Comparison of ENCODE assay signal across 1 cellular context in genomic region chr3:9769426-9770275, GRCh38.
TF ChIP-seq lines count a peak whose summit lies in the region.

TSS of gene CAMK1 (minus strand) at chr3:9769947. CDS start at chr3:9767749, 2,198 bp downstream.

TF ChIP-seq in HepG2, 621 proteins besides CTCF, POLR2A, EP300 and RAD21 (continued from another document and continues in another):
- TF ChIP-seq, protein P1, sequence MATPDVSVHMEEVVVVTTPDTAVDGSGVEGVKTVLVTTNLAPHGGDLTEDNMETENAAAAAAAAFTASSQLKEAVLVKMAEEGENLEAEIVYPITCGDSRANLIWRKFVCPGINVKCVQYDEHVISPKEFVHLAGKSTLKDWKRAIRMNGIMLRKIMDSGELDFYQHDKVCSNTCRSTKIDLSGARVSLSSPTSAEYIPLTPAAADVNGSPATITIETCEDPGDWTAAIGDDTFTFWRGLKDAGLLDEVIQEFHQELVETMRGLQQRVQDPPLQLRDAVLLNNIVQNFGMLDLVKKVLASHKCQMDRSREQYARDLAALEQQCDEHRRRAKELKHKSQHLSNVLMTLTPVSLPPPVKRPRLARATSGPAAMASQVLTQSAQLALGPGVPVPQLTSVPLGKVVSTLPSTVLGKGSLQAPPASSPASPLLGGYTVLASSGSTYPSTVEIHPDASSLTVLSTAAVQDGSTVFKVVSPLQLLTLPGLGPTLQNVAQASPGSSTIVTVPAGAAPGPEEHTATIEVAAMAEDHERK (CRISPR knock-in tag; IDR thresholded peaks at IDR 0.05; ENCODE audit: low read depth): no peak
- TF ChIP-seq ATF3 (CRISPR knock-in tag; IDR thresholded peaks at IDR 0.05) (no peak), ZNF790 (CRISPR knock-in tag; IDR thresholded peaks at IDR 0.05; ENCODE audit: borderline replicate concordance) (no peak; the same call in 1 of the 2 replicates), RAD51 (IDR thresholded peaks at IDR 0.05; ENCODE audit: borderline replicate concordance) (no peak), CBX1 (IDR thresholded peaks at IDR 0.05; ENCODE audit: low read depth) (peak; percentile 23), ZBTB38 (CRISPR knock-in tag; IDR thresholded peaks at IDR 0.05) (peak; percentile 55; the same call in 1 of the 2 replicates), ZFP41 (CRISPR knock-in tag; IDR thresholded peaks at IDR 0.05; ENCODE audit: borderline replicate concordance) (no peak), SIX4 (CRISPR knock-in tag; IDR thresholded peaks at IDR 0.05) (no peak), CBFB (CRISPR knock-in tag; IDR thresholded peaks at IDR 0.05) (0 out of 2 replicates have a peak, but pooled peaks have one; percentile 11), SMARCC2 (IDR thresholded peaks at IDR 0.05) (no peak), FOXO1 (CRISPR knock-in tag; IDR thresholded peaks at IDR 0.05) (peak; percentile 58; the same call in 1 of the 2 replicates), KLF15 (CRISPR knock-in tag; IDR thresholded peaks at IDR 0.05; ENCODE audit: borderline replicate concordance) (no peak), SP2 (CRISPR knock-in tag; IDR thresholded peaks at IDR 0.05) (0 out of 2 replicates have a peak, but pooled peaks have one; percentile 16), ZNF34 (CRISPR knock-in tag; IDR thresholded peaks at IDR 0.05; ENCODE audit: borderline replicate concordance) (no peak), ZNF770 (CRISPR knock-in tag; IDR thresholded peaks at IDR 0.05) (peak; percentile 60; the same call in 1 of the 2 replicates), ZNF572 (CRISPR knock-in tag; IDR thresholded peaks at IDR 0.05) (no peak), ESRRA (CRISPR knock-in tag; IDR thresholded peaks at IDR 0.05; ENCODE audit: low read depth) (peak; percentile 10; the same call in 1 of the 2 replicates), NFE2L2 (IDR thresholded peaks at IDR 0.05; ENCODE audit: low read length) (no peak), DPF2 (CRISPR knock-in tag; IDR thresholded peaks at IDR 0.05; ENCODE audit: borderline replicate concordance, low read depth) (no peak), SP1 (IDR thresholded peaks at IDR 0.05) (no peak), SP1 (CRISPR knock-in tag; IDR thresholded peaks at IDR 0.05) (peak; percentile 36; the same call in 1 of the 2 replicates), AGO1 (IDR thresholded peaks at IDR 0.05; ENCODE audit: low read depth, low read length, poor library complexity, severe bottlenecking) (peak; percentile 83), IRX3 (CRISPR knock-in tag; IDR thresholded peaks at IDR 0.05; ENCODE audit: borderline replicate concordance, low read depth) (no peak), ZNF589 (CRISPR knock-in tag; conservative IDR thresholded peaks at IDR 0.05) (no peak), ZNF282 (IDR thresholded peaks at IDR 0.05; ENCODE audit: partially characterized antibody) (no peak), MTF2 (CRISPR knock-in tag; IDR thresholded peaks at IDR 0.05; ENCODE audit: borderline replicate concordance) (no peak), ZNF329 (CRISPR knock-in tag; IDR thresholded peaks at IDR 0.05; ENCODE audit: low read depth) (no peak), TCF7L2 (IDR thresholded peaks at IDR 0.05; ENCODE audit: low read depth, low read length) (no peak), MBNL3 (CRISPR knock-in tag; conservative IDR thresholded peaks at IDR 0.05) (no peak), MIXL1 (CRISPR knock-in tag; IDR thresholded peaks at IDR 0.05) (0 out of 2 replicates have a peak, but pooled peaks have one; percentile 13), SRSF1 (optimal IDR thresholded peaks at IDR 0.05; ENCODE audit: low read depth, low read length) (peak; percentile 29), TRAFD1 (CRISPR knock-in tag; IDR thresholded peaks at IDR 0.05; ENCODE audit: borderline replicate concordance) (no peak), HDAC1 (CRISPR knock-in tag; IDR thresholded peaks at IDR 0.05) (peak; percentile 24; the same call in 1 of the 2 replicates), ZZZ3 (CRISPR knock-in tag; IDR thresholded peaks at IDR 0.05; ENCODE audit: borderline replicate concordance) (no peak; the same call in 1 of the 2 replicates), ZNF496 (CRISPR knock-in tag; IDR thresholded peaks at IDR 0.05; ENCODE audit: insufficient replicate concordance) (no peak), FOXK1 (CRISPR knock-in tag; IDR thresholded peaks at IDR 0.05; ENCODE audit: borderline replicate concordance, low read depth) (no peak), BATF2 (CRISPR knock-in tag; IDR thresholded peaks at IDR 0.05) (no peak), GLI4 (CRISPR knock-in tag; IDR thresholded peaks at IDR 0.05; ENCODE audit: borderline replicate concordance) (peak; percentile 92; the same call in 1 of the 2 replicates), ZNF382 (CRISPR knock-in tag; IDR thresholded peaks at IDR 0.05; ENCODE audit: borderline replicate concordance) (no peak), ZNF629 (CRISPR knock-in tag; conservative IDR thresholded peaks at IDR 0.05) (0 out of 2 replicates have a peak, but pooled peaks have one; percentile 93), ZNF549 (CRISPR knock-in tag; IDR thresholded peaks at IDR 0.05) (no peak), ZUFSP (CRISPR knock-in tag; IDR thresholded peaks at IDR 0.05; ENCODE audit: borderline replicate concordance) (no peak), ZNF280D (CRISPR knock-in tag; IDR thresholded peaks at IDR 0.05) (no peak; the same call in 1 of the 2 replicates)
- TF ChIP-seq, protein P2, sequence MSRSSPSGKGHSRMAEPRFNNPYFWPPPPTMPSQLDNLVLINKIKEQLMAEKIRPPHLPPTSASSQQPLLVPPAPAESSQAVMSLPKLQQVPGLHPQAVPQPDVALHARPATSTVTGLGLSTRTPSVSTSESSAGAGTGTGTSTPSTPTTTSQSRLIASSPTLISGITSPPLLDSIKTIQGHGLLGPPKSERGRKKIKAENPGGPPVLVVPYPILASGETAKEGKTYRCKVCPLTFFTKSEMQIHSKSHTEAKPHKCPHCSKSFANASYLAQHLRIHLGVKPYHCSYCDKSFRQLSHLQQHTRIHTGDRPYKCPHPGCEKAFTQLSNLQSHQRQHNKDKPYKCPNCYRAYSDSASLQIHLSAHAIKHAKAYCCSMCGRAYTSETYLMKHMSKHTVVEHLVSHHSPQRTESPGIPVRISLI (CRISPR knock-in tag; IDR thresholded peaks at IDR 0.05; ENCODE audit: borderline replicate concordance): no peak
- TF ChIP-seq, protein P3, sequence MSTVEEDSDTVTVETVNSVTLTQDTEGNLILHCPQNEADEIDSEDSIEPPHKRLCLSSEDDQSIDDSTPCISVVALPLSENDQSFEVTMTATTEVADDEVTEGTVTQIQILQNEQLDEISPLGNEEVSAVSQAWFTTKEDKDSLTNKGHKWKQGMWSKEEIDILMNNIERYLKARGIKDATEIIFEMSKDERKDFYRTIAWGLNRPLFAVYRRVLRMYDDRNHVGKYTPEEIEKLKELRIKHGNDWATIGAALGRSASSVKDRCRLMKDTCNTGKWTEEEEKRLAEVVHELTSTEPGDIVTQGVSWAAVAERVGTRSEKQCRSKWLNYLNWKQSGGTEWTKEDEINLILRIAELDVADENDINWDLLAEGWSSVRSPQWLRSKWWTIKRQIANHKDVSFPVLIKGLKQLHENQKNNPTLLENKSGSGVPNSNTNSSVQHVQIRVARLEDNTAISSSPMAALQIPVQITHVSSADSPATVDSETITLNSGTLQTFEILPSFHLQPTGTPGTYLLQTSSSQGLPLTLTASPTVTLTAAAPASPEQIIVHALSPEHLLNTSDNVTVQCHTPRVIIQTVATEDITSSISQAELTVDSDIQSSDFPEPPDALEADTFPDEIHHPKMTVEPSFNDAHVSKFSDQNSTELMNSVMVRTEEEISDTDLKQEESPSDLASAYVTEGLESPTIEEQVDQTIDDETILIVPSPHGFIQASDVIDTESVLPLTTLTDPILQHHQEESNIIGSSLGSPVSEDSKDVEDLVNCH (CRISPR knock-in tag; IDR thresholded peaks at IDR 0.05): no peak
- TF ChIP-seq, protein P4, sequence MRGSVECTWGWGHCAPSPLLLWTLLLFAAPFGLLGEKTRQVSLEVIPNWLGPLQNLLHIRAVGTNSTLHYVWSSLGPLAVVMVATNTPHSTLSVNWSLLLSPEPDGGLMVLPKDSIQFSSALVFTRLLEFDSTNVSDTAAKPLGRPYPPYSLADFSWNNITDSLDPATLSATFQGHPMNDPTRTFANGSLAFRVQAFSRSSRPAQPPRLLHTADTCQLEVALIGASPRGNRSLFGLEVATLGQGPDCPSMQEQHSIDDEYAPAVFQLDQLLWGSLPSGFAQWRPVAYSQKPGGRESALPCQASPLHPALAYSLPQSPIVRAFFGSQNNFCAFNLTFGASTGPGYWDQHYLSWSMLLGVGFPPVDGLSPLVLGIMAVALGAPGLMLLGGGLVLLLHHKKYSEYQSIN (CRISPR knock-in tag; IDR thresholded peaks at IDR 0.05; ENCODE audit: borderline replicate concordance): no peak
